Comparison of ENCODE assay signal across 8 cellular contexts in the genomic region with DNA sequence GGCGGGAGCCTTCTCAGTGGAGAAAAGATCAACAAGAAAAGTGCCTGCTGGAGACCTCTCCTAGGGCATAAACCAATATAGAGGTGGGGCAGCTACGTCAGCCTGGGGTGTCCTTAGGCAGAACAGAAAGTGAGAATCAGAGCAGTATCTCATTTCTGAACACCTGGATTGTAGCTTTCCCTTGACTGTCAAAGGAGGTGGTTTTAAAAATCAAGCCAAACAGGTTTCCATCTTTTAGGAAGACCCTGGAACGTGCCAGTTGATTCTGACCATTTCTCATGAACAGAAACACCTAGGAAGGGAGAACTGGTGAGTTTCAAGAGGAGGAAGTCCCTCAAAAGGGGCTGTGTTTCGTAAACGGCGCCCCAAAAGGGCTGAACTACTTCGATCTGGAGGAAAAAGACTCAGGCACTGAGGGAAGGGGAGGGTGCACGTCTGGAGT. TPM values are rescaled to one million over a fixed set of nuclear protein-coding genes. Genes with fewer than 3 reads are reported as not detected.
DNase-seq lines count a peak whose midpoint lies in the region; ATAC-seq, FAIRE-seq and TF ChIP-seq lines count a peak whose summit lies in the region.
"Not testable (repeated sequence)": the region's sequence is repeated elsewhere in the genome, so short reads cannot be mapped to it uniquely, and the experiment has no call there.

No MANE protein-coding gene starts in this region.

- not testable (repeated sequence) for DNase-seq in GM18507 (ENCODE audit: extremely low spot score, insufficient read length, low read depth); fibroblast of mammary gland (ENCODE audit: low read depth); mesothelial cell of epicardium (ENCODE audit: low spot score in 2 of 2, unreplicated experiment in 2 of 2)
- DNase-seq in NOMO-1 treated with DMSO at 0.1 percent for 48 hours (lab: John Stamatoyannopoulos, UW; ENCODE audit: unreplicated experiment), result peak; percentile 49
- peak; percentile 66 for DNase-seq in activated CD4-positive, alpha-beta T cell treated with anti-CD3 and anti-CD28 coated beads, Interleukin-2, amount 10 ng/mL, durations not matched to agents 7 days and 5 days
- peak in 4 of 7 donors; percentile 8 to 54 (median 20) for DNase-seq in adrenal gland
- peak; percentile 8 for DNase-seq in stimulated activated CD4-positive, alpha-beta T cell treated with anti-CD3 and anti-CD28 coated beads, Interleukin-12 subunit alpha, Interleukin-12 subunit beta, amount 100 ng/mL, for 4 hours
- peak in 1 of 2 donors; percentile 53 for DNase-seq in aorta

- intact Hi-C loops in adrenal gland (cut with DNase I) (loop anchor here in 1 of 2 donors (10.0 kb wide), 1 partner anchor 79 kb away; no protein-coding TSS in a partner anchor), aorta (cut with DNase I) (loop anchor here (5.0 to 10.0 kb wide), 2 partner anchors 79 to 82 kb away; no protein-coding TSS in a partner anchor)

- peak overlapping the region; percentile 97 for H3K4me3 Mint-ChIP-seq in activated CD4-positive, alpha-beta T cell treated with anti-CD3 and anti-CD28 coated beads, Interleukin-2, amount 10 ng/mL, durations not matched to agents 7 days and 5 days
- H3K4me3 Mint-ChIP-seq in mesothelial cell of epicardium, result peak overlapping the region; percentile 80

- peak; percentile 83 for FAIRE-seq in GM18507 (lab: Jason Lieb, UNC)

- H3K27ac Mint-ChIP-seq in activated CD4-positive, alpha-beta T cell treated with anti-CD3 and anti-CD28 coated beads, Interleukin-2, amount 10 ng/mL, durations not matched to agents 7 days and 5 days, result peak overlapping the region; percentile 99
- H3K27ac Mint-ChIP-seq in mesothelial cell of epicardium, result peak overlapping the region; percentile 82

- H3K4me3 ChIP-seq in adrenal gland, result peak overlapping the region in 2 of 4 donors; percentile 83 to 100
- peak overlapping the region; percentile 50 for H3K4me3 ChIP-seq in fibroblast of mammary gland (ENCODE audit: control insufficient read depth, low read depth, low read length)
- peak overlapping the region; percentile 40 to 75 for H3K4me3 ChIP-seq in aorta (ENCODE audit: low read length in 2 of 2)

- not testable (repeated sequence) for TF ChIP-seq POLR2A in adrenal gland (IDR thresholded peaks at IDR 0.05)

- H3K9me3 Mint-ChIP-seq in activated CD4-positive, alpha-beta T cell treated with anti-CD3 and anti-CD28 coated beads, Interleukin-2, amount 10 ng/mL, durations not matched to agents 7 days and 5 days; mesothelial cell of epicardium: not testable (repeated sequence)

- H3K27ac ChIP-seq in adrenal gland (peak overlapping the region in 3 of 5 donors; percentile 87 to 93 (median 89)), aorta (ENCODE audit: low read depth in 1 of 2, low read length in 2 of 2) (peak overlapping the region in 1 of 2 donors; percentile 42)

- H3K4me1 ChIP-seq in adrenal gland (replicated peaks in 1 of 2), result peaks cover 0 to 25% of the 10 kb centered on the region in 2 donors
- not testable (repeated sequence) for H3K4me1 ChIP-seq in aorta (ENCODE audit: control insufficient read depth in 1 of 2, insufficient read depth in 2 of 2, low read length in 2 of 2)

- POLR2A ChIA-PET in activated CD4-positive, alpha-beta T cell treated with anti-CD3 and anti-CD28 coated beads, Interleukin-2, amount 10 ng/mL, durations not matched to agents 7 days and 5 days (lab: Charles Lee), result interaction anchor here (0.6 kb wide), 1 partner anchor 250 kb away, joined by 3 read pairs; no protein-coding TSS in a partner anchor

- peaks cover 27% of the 10 kb centered on the region for H3K36me3 Mint-ChIP-seq in activated CD4-positive, alpha-beta T cell treated with anti-CD3 and anti-CD28 coated beads, Interleukin-2, amount 10 ng/mL, durations not matched to agents 7 days and 5 days (ENCODE audit: low read depth)
- not testable (repeated sequence) for H3K36me3 Mint-ChIP-seq in mesothelial cell of epicardium

- not testable (repeated sequence) for H3K27me3 Mint-ChIP-seq in activated CD4-positive, alpha-beta T cell treated with anti-CD3 and anti-CD28 coated beads, Interleukin-2, amount 10 ng/mL, durations not matched to agents 7 days and 5 days; mesothelial cell of epicardium (ENCODE audit: low read depth)

- ATAC-seq in aorta (ENCODE audit: low FRiP score), result not testable (repeated sequence)

- H3K27me3 ChIP-seq in adrenal gland; aorta (ENCODE audit: control insufficient read depth in 1 of 2, insufficient read depth in 2 of 2, low read length in 1 of 2): not testable (repeated sequence)

- CTCF ChIA-PET in activated CD4-positive, alpha-beta T cell treated with anti-CD3 and anti-CD28 coated beads, Interleukin-2, amount 10 ng/mL, durations not matched to agents 7 days and 5 days (lab: Charles Lee), result not testable (repeated sequence)

- H3K4me1 Mint-ChIP-seq in activated CD4-positive, alpha-beta T cell treated with anti-CD3 and anti-CD28 coated beads, Interleukin-2, amount 10 ng/mL, durations not matched to agents 7 days and 5 days, result peaks cover 40% of the 10 kb centered on the region
- H3K4me1 Mint-ChIP-seq in mesothelial cell of epicardium, result peaks cover 25% of the 10 kb centered on the region

- H3K36me3 ChIP-seq in adrenal gland (replicated peaks in 1 of 2); aorta (ENCODE audit: control insufficient read depth in 1 of 2, insufficient read depth in 2 of 2, low read length in 1 of 2): not testable (repeated sequence)

- not testable (repeated sequence) for TF ChIP-seq CTCF in adrenal gland (IDR thresholded peaks at IDR 0.05); fibroblast of mammary gland (conservative IDR thresholded peaks at IDR 0.05; ENCODE audit: control insufficient read depth, insufficient read depth, low read depth, low read length); mesothelial cell of epicardium (IDR thresholded peaks at IDR 0.05; ENCODE audit: unreplicated experiment)

- WGBS in adrenal gland, 4 donors, result 47 to 60% (median 51%) methylated on average over 8 of the region's 8 CpGs
- WGBS in aorta, 2 donors, result 47 to 50% methylated on average over 8 of the region's 8 CpGs

- not testable (repeated sequence) for H3K9me3 ChIP-seq in adrenal gland (replicated peaks in 1 of 3); aorta (ENCODE audit: control insufficient read depth, low read length)

RNA-seq across cellular contexts. Expression of a gene that starts 0.7 kb away (rescaled TPM):
- 100 to 1,000 TPM; 100 to 110 TPM for total RNA-seq in activated CD4-positive, alpha-beta T cell treated with anti-CD3 and anti-CD28 coated beads, Interleukin-2, amount 10 ng/mL, durations not matched to agents 7 days and 5 days
- 10 to 100 TPM; 14.3 to 41.8 (median 30.2) TPM for total RNA-seq in adrenal gland
- 10 to 100 TPM; 10.5 to 25.1 (median 12.2) TPM for polyA plus RNA-seq in adrenal gland
- 27.0 to 29.4 TPM (median 27.5 TPM) in 3 replicates for total RNA-seq in mesothelial cell of epicardium
- total RNA-seq in aorta, result 10 to 100 TPM; 28.2 to 47.6 TPM
- polyA plus RNA-seq in aorta, result 10 to 100 TPM in 1 of 2 donors, 1 to 10 TPM in 1; 5.3 to 10.8 TPM
